Comparison of ENCODE assay signal across 23 cellular contexts in genomic region chr14:96162741-96163140, GRCh38. TPM values are rescaled to one million over a fixed set of nuclear protein-coding genes. Genes with fewer than 3 reads are reported as not detected.
DNase-seq lines count a peak whose midpoint lies in the region; ATAC-seq and TF ChIP-seq lines count a peak whose summit lies in the region.
"Had no signal": no experiment of that assay in that cellular context is flagged by ENCODE, and none has a peak within 500 bp of the region (broad histone marks: within the 10 kb centered on the region; RNA-seq: fewer than 3 reads in every experiment).

No MANE protein-coding gene starts in this region.

- CTCF ChIA-PET in CD4-positive, alpha-beta T cell (lab: Charles Lee), result no interaction called here

- intact Hi-C loops in heart right ventricle (cut with DNase I), result no loop called here
- intact Hi-C loops in breast epithelium (cut with DNase I; ENCODE audit: low total_unique reads), result no loop called here
- intact Hi-C loops in CD4-positive, alpha-beta T cell (cut with DNase I, micrococcal nuclease), result no loop called here

- no peaks in the 10 kb centered on the region for H3K36me3 ChIP-seq in right atrium auricular region
- H3K36me3 ChIP-seq in heart right ventricle, result no peaks in the 10 kb centered on the region
- no peaks in the 10 kb centered on the region for H3K36me3 ChIP-seq in brain microvascular endothelial cell (replicated peaks)
- no peaks in the 10 kb centered on the region for H3K36me3 ChIP-seq in breast epithelium
- H3K36me3 ChIP-seq: suprapubic skin, uterus had no signal

- H3K27me3 ChIP-seq in right atrium auricular region (no peaks in the 10 kb centered on the region), heart right ventricle (peaks cover 0 to 10% (median 0%) of the 10 kb centered on the region in 7 donors), brain microvascular endothelial cell (replicated peaks) (no peaks in the 10 kb centered on the region), breast epithelium (no peaks in the 10 kb centered on the region)
- no peaks in the 10 kb centered on the region for H3K27me3 ChIP-seq in CD4-positive, alpha-beta T cell (ENCODE audit: control insufficient read depth, insufficient read depth, low read length)
- H3K27me3 ChIP-seq: suprapubic skin, uterus had no signal

- H3K4me3 Mint-ChIP-seq in CD4-positive, alpha-beta T cell, result no peak overlapping the region
- H3K4me3 Mint-ChIP-seq: T-cell had no signal

- H3K27ac Mint-ChIP-seq in CD4-positive, alpha-beta T cell, result no peak overlapping the region
- H3K27ac Mint-ChIP-seq: T-cell had no signal

- H3K9me3 Mint-ChIP-seq in CD4-positive, alpha-beta T cell, result no peaks in the 10 kb centered on the region
- H3K9me3 Mint-ChIP-seq: T-cell had no signal

- no peak for TF ChIP-seq POLR2A in breast epithelium (IDR thresholded peaks at IDR 0.05)

- H3K4me1 ChIP-seq in right atrium auricular region, result no peaks in the 10 kb centered on the region
- H3K4me1 ChIP-seq in heart right ventricle, result no peaks in the 10 kb centered on the region
- H3K4me1 ChIP-seq in breast epithelium, result no peaks in the 10 kb centered on the region
- H3K4me1 ChIP-seq: uterus had no signal

- H3K9me3 ChIP-seq in right atrium auricular region (no peaks in the 10 kb centered on the region), heart right ventricle (no peaks in the 10 kb centered on the region), breast epithelium (no peaks in the 10 kb centered on the region)
- no peaks in the 10 kb centered on the region for H3K9me3 ChIP-seq in CD4-positive, alpha-beta T cell (ENCODE audit: control insufficient read depth, low read length)
- H3K9me3 ChIP-seq: suprapubic skin, uterus had no signal

- no peak for ATAC-seq in heart right ventricle
- no peak for ATAC-seq in CD4-positive, alpha-beta T cell (ENCODE audit: poor library complexity)
- ATAC-seq: K562, T-cell had no signal

- POLR2A ChIA-PET in CD4-positive, alpha-beta T cell (lab: Charles Lee), result no interaction called here

- H3K36me3 Mint-ChIP-seq in CD4-positive, alpha-beta T cell (ENCODE audit: low read depth), result no peaks in the 10 kb centered on the region
- H3K36me3 Mint-ChIP-seq: T-cell had no signal

- DNase-seq in right atrium auricular region (ENCODE audit: low spot score) (peak; percentile 26), heart right ventricle (no peak), brain microvascular endothelial cell (peak; percentile 18), iris pigment epithelial cell (ENCODE audit: low read depth) (peak; percentile 64), breast epithelium (ENCODE audit: low spot score in 2 of 2) (no peak), NCI-H82 (lab: John Stamatoyannopoulos, UW) (no peak)
- no peak for DNase-seq in activated naive CD4-positive, alpha-beta T cell treated with anti-CD3 and anti-CD28 coated beads, Interleukin-2, amount 50 U/mL, for 16 hours
- no peak for DNase-seq in CD4-positive, alpha-beta T cell
- DNase-seq: activated CD4-positive, alpha-beta T cell treated with anti-CD3 and anti-CD28 coated beads for 48 hours; amygdala; GF-D8; GOT3; kidney; mammary epithelial cell; NCI-H1694 treated with DMSO at 0.1 percent for 48 hours; NCI-H748 treated with DMSO at 0.1 percent for 48 hours; occipital lobe; SIG-M5; T-cell; uterus had no signal

- in situ Hi-C loops in brain microvascular endothelial cell (cut with HindIII; ENCODE audit: low pct_ligation_motif_present, low sequenced_read_pairs), result no loop called here

- peaks cover 4% of the 10 kb centered on the region for H3K27me3 Mint-ChIP-seq in CD4-positive, alpha-beta T cell

- H3K4me1 Mint-ChIP-seq in CD4-positive, alpha-beta T cell (ENCODE audit: low read depth), result no peaks in the 10 kb centered on the region
- H3K4me1 Mint-ChIP-seq: T-cell had no signal

- TF ChIP-seq CTCF in right atrium auricular region (IDR thresholded peaks at IDR 0.05) (no peak), heart right ventricle (IDR thresholded peaks at IDR 0.05) (no peak), brain microvascular endothelial cell (IDR thresholded peaks at IDR 0.05; ENCODE audit: low read depth, low read length, missing control alignments) (no peak), breast epithelium (IDR thresholded peaks at IDR 0.05) (no peak)
- TF ChIP-seq CTCF in CD4-positive, alpha-beta T cell (IDR thresholded peaks at IDR 0.05), result no peak

- 86 to 91% methylated on average over 4 of the region's 4 CpGs for WGBS in heart right ventricle, 2 donors

- H3K27ac ChIP-seq in right atrium auricular region (no peak overlapping the region), heart right ventricle (no peak overlapping the region), brain microvascular endothelial cell (no peak overlapping the region), breast epithelium (no peak overlapping the region)
- no peak overlapping the region for H3K27ac ChIP-seq in CD4-positive, alpha-beta T cell (ENCODE audit: low read depth, low read length)
- H3K27ac ChIP-seq: C4-2B, suprapubic skin, uterus had no signal

- H3K4me3 ChIP-seq in right atrium auricular region (no peak overlapping the region), heart right ventricle (no peak overlapping the region), brain microvascular endothelial cell (ENCODE audit: low read depth, low read length) (no peak overlapping the region), breast epithelium (no peak overlapping the region)
- H3K4me3 ChIP-seq: K562, suprapubic skin, uterus had no signal

RNA-seq across cellular contexts. Expression of gene BDKRB2, which starts 41.9 kb away (rescaled TPM):
- 1 to 10 TPM; 1.7 to 2.9 TPM for total RNA-seq in right atrium auricular region
- 1 to 10 TPM in 3 of 10 donors, under 1 TPM in 7; 0.19 to 3.6 (median 0.64) TPM for total RNA-seq in heart right ventricle
- polyA plus RNA-seq in heart right ventricle, result under 1 TPM; 0.58 to 0.59 TPM
- 1 to 10 TPM; 1.1 to 5.6 (median 4.2) TPM for total RNA-seq in breast epithelium
- total RNA-seq in CD4-positive, alpha-beta T cell, result not detected
- polyA plus RNA-seq: K562 had no signal

Comparison
In these comparisons a context has a peak if more than half of its experiments do, and no peak if none do; other contexts are left out.
1. DNase-seq: peak in right atrium auricular region (single experiment), brain microvascular endothelial cell (single experiment) and iris pigment epithelial cell (single experiment); none in heart right ventricle (0 of 2), breast epithelium (0 of 2), activated naive CD4-positive, alpha-beta T cell treated with anti-CD3 and anti-CD28 coated beads, Interleukin-2, amount 50 U/mL, for 16 hours (single experiment), NCI-H82 (single experiment) and CD4-positive, alpha-beta T cell (0 of 10).